1 cellular context compared by ENCODE assay signal in the genomic region with DNA sequence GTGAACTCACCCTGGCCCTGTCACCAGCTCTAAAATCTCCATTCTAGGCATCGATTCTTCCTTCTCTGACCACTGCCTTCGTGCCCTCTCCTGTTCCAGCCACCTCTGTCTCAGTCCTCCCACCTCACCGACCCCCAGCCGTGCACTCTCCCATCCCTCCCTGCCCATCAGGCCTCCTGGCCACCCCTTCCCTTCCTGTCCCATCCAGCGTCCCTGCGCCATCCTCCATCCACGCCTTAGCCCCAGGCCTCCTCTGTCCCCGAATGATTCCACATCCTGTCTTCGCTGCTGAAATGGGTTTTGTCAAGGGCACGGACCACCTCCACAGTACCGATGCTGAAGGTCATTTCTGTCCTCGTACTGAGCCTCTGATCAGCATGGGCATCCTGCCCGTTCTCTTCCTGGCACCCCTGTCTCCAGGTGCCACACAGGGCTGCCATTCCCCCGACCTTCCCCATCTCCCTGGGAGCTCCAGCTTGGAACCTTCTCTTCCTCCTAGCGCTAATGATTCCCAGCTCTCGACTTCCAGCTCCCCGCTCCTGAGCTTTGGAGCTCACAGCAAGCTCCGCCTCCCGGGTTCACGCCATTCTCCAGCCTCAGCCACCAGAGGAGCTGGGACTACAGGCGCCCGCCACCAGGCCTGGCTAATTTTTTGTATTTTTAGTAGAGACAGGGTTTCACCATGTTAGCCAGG.
TF ChIP-seq lines count a peak whose summit lies in the region.

No MANE protein-coding gene starts in this region.

TF ChIP-seq in HepG2, 621 proteins besides CTCF, POLR2A, EP300 and RAD21 (continued from another document and continues in another):
- TF ChIP-seq FOXA1 (IDR thresholded peaks at IDR 0.05) (no peak), FOXA1 (CRISPR knock-in tag; IDR thresholded peaks at IDR 0.05) (no peak), AHR (CRISPR knock-in tag; IDR thresholded peaks at IDR 0.05) (peak; percentile 44; the same call in 1 of the 2 replicates), CHD2 (IDR thresholded peaks at IDR 0.05; ENCODE audit: low read depth, low read length) (no peak), TBX3 (IDR thresholded peaks at IDR 0.05; ENCODE audit: borderline replicate concordance) (no peak), PAX8 (CRISPR knock-in tag; IDR thresholded peaks at IDR 0.05; ENCODE audit: borderline replicate concordance) (0 out of 2 replicates have a peak, but pooled peaks have one; percentile 32), CEBPB (IDR thresholded peaks at IDR 0.05; ENCODE audit: borderline replicate concordance, low read depth, low read length) (no peak), ZNF607 (CRISPR knock-in tag; IDR thresholded peaks at IDR 0.05; ENCODE audit: borderline replicate concordance) (0 out of 2 replicates have a peak, but pooled peaks have one; percentile 54), ZFAT (CRISPR knock-in tag; conservative IDR thresholded peaks at IDR 0.05) (no peak), PAF1 (CRISPR knock-in tag; IDR thresholded peaks at IDR 0.05) (peak; percentile 25; the same call in 1 of the 2 replicates), XRCC5 (optimal IDR thresholded peaks at IDR 0.05; ENCODE audit: low read length) (peak; percentile 47), MED1 (CRISPR knock-in tag; IDR thresholded peaks at IDR 0.05) (peak; percentile 54), ZNF33A (CRISPR knock-in tag; IDR thresholded peaks at IDR 0.05; ENCODE audit: borderline replicate concordance) (no peak), MTA1 (CRISPR knock-in tag; IDR thresholded peaks at IDR 0.05; ENCODE audit: borderline replicate concordance) (0 out of 2 replicates have a peak, but pooled peaks have one; percentile 33), ZFX (CRISPR knock-in tag; IDR thresholded peaks at IDR 0.05; ENCODE audit: low read depth) (0 out of 2 replicates have a peak, but pooled peaks have one; percentile 13), GATAD1 (CRISPR knock-in tag; IDR thresholded peaks at IDR 0.05) (0 out of 2 replicates have a peak, but pooled peaks have one; percentile 16), HOXA3 (CRISPR knock-in tag; IDR thresholded peaks at IDR 0.05) (peak; percentile 28; the same call in 1 of the 2 replicates), ZNF589 (CRISPR knock-in tag; conservative IDR thresholded peaks at IDR 0.05) (peak; percentile 36; the same call in 1 of the 2 replicates), ZNF619 (CRISPR knock-in tag; IDR thresholded peaks at IDR 0.05) (no peak), ZNF761 (CRISPR knock-in tag; conservative IDR thresholded peaks at IDR 0.05) (no peak), ZNF317 (CRISPR knock-in tag; IDR thresholded peaks at IDR 0.05) (peak; percentile 13), AGO2 (optimal IDR thresholded peaks at IDR 0.05; ENCODE audit: low read depth, low read length) (peak; percentile 71), HOXA5 (CRISPR knock-in tag; IDR thresholded peaks at IDR 0.05) (0 out of 2 replicates have a peak, but pooled peaks have one; percentile 37), ZNF737 (CRISPR knock-in tag; IDR thresholded peaks at IDR 0.05; ENCODE audit: borderline replicate concordance) (no peak), SAP130 (CRISPR knock-in tag; IDR thresholded peaks at IDR 0.05; ENCODE audit: low read depth) (peak; percentile 48), ZNF883 (CRISPR knock-in tag; IDR thresholded peaks at IDR 0.05; ENCODE audit: not compliant biosample characterization) (peak; percentile 9), SIN3B (IDR thresholded peaks at IDR 0.05; ENCODE audit: low read length) (no peak)
- TF ChIP-seq, protein P1, sequence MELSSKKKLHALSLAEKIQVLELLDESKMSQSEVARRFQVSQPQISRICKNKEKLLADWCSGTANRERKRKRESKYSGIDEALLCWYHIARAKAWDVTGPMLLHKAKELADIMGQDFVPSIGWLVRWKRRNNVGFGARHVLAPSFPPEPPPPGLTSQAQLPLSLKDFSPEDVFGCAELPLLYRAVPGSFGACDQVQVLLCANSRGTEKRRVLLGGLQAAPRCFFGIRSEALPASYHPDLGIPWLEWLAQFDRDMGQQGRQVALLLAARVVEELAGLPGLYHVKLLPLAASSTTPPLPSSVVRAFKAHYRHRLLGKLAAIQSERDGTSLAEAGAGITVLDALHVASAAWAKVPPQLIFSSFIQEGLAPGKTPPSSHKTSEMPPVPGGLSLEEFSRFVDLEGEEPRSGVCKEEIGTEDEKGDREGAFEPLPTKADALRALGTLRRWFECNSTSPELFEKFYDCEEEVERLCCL (CRISPR knock-in tag; IDR thresholded peaks at IDR 0.05; ENCODE audit: borderline replicate concordance), result peak; percentile 15; the same call in 1 of the 2 replicates
- TF ChIP-seq, protein P2, sequence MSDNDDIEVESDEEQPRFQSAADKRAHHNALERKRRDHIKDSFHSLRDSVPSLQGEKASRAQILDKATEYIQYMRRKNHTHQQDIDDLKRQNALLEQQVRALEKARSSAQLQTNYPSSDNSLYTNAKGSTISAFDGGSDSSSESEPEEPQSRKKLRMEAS (IDR thresholded peaks at IDR 0.05), result peak; percentile 43; the same call in 1 of the 2 replicates
- TF ChIP-seq, protein P3, sequence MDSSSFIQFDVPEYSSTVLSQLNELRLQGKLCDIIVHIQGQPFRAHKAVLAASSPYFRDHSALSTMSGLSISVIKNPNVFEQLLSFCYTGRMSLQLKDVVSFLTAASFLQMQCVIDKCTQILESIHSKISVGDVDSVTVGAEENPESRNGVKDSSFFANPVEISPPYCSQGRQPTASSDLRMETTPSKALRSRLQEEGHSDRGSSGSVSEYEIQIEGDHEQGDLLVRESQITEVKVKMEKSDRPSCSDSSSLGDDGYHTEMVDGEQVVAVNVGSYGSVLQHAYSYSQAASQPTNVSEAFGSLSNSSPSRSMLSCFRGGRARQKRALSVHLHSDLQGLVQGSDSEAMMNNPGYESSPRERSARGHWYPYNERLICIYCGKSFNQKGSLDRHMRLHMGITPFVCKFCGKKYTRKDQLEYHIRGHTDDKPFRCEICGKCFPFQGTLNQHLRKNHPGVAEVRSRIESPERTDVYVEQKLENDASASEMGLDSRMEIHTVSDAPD (CRISPR knock-in tag; IDR thresholded peaks at IDR 0.05), result no peak
- TF ChIP-seq, protein P4, sequence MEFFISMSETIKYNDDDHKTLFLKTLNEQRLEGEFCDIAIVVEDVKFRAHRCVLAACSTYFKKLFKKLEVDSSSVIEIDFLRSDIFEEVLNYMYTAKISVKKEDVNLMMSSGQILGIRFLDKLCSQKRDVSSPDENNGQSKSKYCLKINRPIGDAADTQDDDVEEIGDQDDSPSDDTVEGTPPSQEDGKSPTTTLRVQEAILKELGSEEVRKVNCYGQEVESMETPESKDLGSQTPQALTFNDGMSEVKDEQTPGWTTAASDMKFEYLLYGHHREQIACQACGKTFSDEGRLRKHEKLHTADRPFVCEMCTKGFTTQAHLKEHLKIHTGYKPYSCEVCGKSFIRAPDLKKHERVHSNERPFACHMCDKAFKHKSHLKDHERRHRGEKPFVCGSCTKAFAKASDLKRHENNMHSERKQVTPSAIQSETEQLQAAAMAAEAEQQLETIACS (CRISPR knock-in tag; IDR thresholded peaks at IDR 0.05), result no peak
- TF ChIP-seq, protein P5, sequence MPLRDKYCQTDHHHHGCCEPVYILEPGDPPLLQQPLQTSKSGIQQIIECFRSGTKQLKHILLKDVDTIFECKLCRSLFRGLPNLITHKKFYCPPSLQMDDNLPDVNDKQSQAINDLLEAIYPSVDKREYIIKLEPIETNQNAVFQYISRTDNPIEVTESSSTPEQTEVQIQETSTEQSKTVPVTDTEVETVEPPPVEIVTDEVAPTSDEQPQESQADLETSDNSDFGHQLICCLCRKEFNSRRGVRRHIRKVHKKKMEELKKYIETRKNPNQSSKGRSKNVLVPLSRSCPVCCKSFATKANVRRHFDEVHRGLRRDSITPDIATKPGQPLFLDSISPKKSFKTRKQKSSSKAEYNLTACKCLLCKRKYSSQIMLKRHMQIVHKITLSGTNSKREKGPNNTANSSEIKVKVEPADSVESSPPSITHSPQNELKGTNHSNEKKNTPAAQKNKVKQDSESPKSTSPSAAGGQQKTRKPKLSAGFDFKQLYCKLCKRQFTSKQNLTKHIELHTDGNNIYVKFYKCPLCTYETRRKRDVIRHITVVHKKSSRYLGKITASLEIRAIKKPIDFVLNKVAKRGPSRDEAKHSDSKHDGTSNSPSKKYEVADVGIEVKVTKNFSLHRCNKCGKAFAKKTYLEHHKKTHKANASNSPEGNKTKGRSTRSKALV (CRISPR knock-in tag; IDR thresholded peaks at IDR 0.05), result 0 out of 2 replicates have a peak, but pooled peaks have one; percentile 54
- TF ChIP-seq, protein P6, sequence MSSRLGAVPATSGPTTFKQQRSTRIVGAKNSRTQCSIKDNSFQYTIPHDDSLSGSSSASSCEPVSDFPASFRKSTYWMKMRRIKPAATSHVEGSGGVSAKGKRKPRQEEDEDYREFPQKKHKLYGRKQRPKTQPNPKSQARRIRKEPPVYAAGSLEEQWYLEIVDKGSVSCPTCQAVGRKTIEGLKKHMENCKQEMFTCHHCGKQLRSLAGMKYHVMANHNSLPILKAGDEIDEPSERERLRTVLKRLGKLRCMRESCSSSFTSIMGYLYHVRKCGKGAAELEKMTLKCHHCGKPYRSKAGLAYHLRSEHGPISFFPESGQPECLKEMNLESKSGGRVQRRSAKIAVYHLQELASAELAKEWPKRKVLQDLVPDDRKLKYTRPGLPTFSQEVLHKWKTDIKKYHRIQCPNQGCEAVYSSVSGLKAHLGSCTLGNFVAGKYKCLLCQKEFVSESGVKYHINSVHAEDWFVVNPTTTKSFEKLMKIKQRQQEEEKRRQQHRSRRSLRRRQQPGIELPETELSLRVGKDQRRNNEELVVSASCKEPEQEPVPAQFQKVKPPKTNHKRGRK (CRISPR knock-in tag; IDR thresholded peaks at IDR 0.05), result no peak
- TF ChIP-seq, protein P7, sequence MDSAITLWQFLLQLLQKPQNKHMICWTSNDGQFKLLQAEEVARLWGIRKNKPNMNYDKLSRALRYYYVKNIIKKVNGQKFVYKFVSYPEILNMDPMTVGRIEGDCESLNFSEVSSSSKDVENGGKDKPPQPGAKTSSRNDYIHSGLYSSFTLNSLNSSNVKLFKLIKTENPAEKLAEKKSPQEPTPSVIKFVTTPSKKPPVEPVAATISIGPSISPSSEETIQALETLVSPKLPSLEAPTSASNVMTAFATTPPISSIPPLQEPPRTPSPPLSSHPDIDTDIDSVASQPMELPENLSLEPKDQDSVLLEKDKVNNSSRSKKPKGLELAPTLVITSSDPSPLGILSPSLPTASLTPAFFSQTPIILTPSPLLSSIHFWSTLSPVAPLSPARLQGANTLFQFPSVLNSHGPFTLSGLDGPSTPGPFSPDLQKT (CRISPR knock-in tag; IDR thresholded peaks at IDR 0.05; ENCODE audit: borderline replicate concordance), result no peak
- TF ChIP-seq, protein P8, sequence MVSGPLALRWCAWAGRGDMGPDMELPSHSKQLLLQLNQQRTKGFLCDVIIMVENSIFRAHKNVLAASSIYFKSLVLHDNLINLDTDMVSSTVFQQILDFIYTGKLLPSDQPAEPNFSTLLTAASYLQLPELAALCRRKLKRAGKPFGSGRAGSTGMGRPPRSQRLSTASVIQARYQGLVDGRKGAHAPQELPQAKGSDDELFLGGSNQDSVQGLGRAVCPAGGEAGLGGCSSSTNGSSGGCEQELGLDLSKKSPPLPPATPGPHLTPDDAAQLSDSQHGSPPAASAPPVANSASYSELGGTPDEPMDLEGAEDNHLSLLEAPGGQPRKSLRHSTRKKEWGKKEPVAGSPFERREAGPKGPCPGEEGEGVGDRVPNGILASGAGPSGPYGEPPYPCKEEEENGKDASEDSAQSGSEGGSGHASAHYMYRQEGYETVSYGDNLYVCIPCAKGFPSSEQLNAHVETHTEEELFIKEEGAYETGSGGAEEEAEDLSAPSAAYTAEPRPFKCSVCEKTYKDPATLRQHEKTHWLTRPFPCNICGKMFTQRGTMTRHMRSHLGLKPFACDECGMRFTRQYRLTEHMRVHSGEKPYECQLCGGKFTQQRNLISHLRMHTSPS (CRISPR knock-in tag; IDR thresholded peaks at IDR 0.05; ENCODE audit: low read depth), result no peak
- TF ChIP-seq, protein P9, sequence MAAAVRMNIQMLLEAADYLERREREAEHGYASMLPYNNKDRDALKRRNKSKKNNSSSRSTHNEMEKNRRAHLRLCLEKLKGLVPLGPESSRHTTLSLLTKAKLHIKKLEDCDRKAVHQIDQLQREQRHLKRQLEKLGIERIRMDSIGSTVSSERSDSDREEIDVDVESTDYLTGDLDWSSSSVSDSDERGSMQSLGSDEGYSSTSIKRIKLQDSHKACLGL (CRISPR knock-in tag; IDR thresholded peaks at IDR 0.05), result peak; percentile 69
- TF ChIP-seq, protein P10, sequence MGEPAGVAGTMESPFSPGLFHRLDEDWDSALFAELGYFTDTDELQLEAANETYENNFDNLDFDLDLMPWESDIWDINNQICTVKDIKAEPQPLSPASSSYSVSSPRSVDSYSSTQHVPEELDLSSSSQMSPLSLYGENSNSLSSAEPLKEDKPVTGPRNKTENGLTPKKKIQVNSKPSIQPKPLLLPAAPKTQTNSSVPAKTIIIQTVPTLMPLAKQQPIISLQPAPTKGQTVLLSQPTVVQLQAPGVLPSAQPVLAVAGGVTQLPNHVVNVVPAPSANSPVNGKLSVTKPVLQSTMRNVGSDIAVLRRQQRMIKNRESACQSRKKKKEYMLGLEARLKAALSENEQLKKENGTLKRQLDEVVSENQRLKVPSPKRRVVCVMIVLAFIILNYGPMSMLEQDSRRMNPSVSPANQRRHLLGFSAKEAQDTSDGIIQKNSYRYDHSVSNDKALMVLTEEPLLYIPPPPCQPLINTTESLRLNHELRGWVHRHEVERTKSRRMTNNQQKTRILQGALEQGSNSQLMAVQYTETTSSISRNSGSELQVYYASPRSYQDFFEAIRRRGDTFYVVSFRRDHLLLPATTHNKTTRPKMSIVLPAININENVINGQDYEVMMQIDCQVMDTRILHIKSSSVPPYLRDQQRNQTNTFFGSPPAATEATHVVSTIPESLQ (CRISPR knock-in tag; conservative IDR thresholded peaks at IDR 0.05), result no peak
- TF ChIP-seq, protein P11, sequence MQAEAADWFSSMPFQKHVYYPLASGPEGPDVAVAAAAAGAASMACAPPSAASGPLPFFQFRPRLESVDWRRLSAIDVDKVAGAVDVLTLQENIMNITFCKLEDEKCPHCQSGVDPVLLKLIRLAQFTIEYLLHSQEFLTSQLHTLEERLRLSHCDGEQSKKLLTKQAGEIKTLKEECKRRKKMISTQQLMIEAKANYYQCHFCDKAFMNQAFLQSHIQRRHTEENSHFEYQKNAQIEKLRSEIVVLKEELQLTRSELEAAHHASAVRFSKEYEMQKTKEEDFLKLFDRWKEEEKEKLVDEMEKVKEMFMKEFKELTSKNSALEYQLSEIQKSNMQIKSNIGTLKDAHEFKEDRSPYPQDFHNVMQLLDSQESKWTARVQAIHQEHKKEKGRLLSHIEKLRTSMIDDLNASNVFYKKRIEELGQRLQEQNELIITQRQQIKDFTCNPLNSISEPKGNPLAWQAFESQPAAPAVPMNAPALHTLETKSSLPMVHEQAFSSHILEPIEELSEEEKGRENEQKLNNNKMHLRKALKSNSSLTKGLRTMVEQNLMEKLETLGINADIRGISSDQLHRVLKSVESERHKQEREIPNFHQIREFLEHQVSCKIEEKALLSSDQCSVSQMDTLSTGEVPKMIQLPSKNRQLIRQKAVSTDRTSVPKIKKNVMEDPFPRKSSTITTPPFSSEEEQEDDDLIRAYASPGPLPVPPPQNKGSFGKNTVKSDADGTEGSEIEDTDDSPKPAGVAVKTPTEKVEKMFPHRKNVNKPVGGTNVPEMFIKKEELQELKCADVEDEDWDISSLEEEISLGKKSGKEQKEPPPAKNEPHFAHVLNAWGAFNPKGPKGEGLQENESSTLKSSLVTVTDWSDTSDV (CRISPR knock-in tag; IDR thresholded peaks at IDR 0.05), result peak; percentile 39; the same call in 1 of the 2 replicates
